ENCODE assay signal across 25 cellular contexts in the genomic region with DNA sequence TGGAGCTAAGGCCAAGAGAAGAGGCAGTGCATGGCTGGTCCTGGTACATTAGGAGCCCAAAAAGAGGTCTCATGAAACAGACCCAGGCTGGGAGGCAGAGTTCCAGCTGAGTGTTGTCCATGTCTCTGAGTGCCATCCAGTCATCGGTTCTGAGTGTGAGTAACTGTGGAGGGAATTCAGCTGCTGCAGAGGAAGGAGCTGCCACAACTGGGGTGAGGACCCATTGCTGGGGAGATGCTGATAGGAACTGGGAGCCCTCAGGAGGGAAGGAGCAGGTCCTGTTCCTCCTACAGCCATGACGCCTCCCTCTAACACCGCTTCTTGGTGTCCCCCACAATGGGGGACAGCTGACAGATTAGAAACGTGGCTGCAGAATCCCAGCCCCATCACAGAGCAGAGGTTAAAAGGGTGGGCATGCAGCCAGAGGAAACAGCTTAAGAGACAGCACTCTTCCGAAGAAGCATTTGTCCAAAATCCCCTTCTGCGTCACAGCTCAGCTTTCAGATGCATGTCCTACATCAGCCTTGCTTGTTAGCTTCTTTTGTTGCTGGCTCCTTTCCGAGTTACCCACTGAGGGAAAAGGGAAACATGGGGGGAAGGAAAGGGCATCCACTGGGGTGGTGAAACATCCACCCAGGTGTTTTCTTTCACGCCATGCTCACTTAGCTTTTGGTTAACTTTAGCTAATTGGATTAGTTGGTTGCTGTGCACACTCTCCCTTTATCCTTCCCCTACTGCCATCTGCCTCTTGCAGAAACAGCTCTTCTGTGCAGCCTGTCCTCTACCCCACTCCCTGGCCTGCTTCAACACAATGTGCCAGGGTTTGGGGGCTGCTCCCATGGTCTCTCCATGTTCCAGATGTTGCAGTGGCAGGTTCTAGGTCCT.
DNase-seq lines count a peak whose midpoint lies in the region; ATAC-seq, FAIRE-seq and TF ChIP-seq lines count a peak whose summit lies in the region.
"Had no signal": no experiment of that assay in that cellular context is flagged by ENCODE, and none has a peak within 500 bp of the region (broad histone marks: within the 10 kb centered on the region; RNA-seq: fewer than 3 reads in every experiment).

No MANE protein-coding gene starts in this region.

- no peaks in the 10 kb centered on the region for H3K27me3 ChIP-seq in WERI-Rb-1 (ENCODE audit: insufficient read depth, low read depth, severe bottlenecking)
- H3K27me3 ChIP-seq: BLaER1 treated with 17β-estradiol and CSF1 and Interleukin-3, amounts not matched to agents 10 nM and 100 nM; gastroesophageal sphincter; neutrophil; right lobe of liver; tibial nerve had no signal

- H3K9me3 ChIP-seq in WERI-Rb-1 (ENCODE audit: severe bottlenecking) (peaks cover 5% of the 10 kb centered on the region), kidney (ENCODE audit: control insufficient read depth in 1 of 2, low read length in 2 of 2) (no peaks in the 10 kb centered on the region)
- H3K9me3 ChIP-seq: HAP-1, neutrophil, right lobe of liver, SK-N-SH had no signal

- peak overlapping the region; percentile 72 for H3K27ac ChIP-seq in WERI-Rb-1
- H3K27ac ChIP-seq in kidney (ENCODE audit: low read depth in 2 of 2, low read length in 2 of 2), result no peak overlapping the region
- H3K27ac ChIP-seq: BLaER1 treated with 17β-estradiol and CSF1 and Interleukin-3, amounts not matched to agents 10 nM and 100 nM; gastroesophageal sphincter; neutrophil; right lobe of liver; tibial nerve had no signal

- H3K36me3 ChIP-seq in WERI-Rb-1 (no peaks in the 10 kb centered on the region), kidney (ENCODE audit: control insufficient read depth in 1 of 2, insufficient read depth in 2 of 2, low read length in 2 of 2) (no peaks in the 10 kb centered on the region)
- H3K36me3 ChIP-seq: BLaER1 treated with 17β-estradiol and CSF1 and Interleukin-3, amounts not matched to agents 10 nM and 100 nM; gastroesophageal sphincter; HAP-1; neutrophil; right lobe of liver; tibial nerve had no signal

- no peak for TF ChIP-seq CTCF in WERI-Rb-1 (IDR thresholded peaks at IDR 0.05; ENCODE audit: low read depth, low read length)
- TF ChIP-seq CTCF in kidney (IDR thresholded peaks at IDR 0.05; ENCODE audit: borderline replicate concordance, extremely low read depth, insufficient read depth), result no peak

- peak overlapping the region; percentile 34 for H3K4me3 ChIP-seq in WERI-Rb-1 (ENCODE audit: low read depth, low read length)
- no peak overlapping the region for H3K4me3 ChIP-seq in kidney (ENCODE audit: low read length in 2 of 2)
- H3K4me3 ChIP-seq: BLaER1 treated with 17β-estradiol and CSF1 and Interleukin-3, amounts not matched to agents 10 nM and 100 nM; gastroesophageal sphincter; HAP-1; right lobe of liver; tibial nerve had no signal

- ATAC-seq in GM21825 (IDR thresholded peaks at IDR 0.05; ENCODE audit: unreplicated experiment), result no peak
- ATAC-seq: gastroesophageal sphincter, left colon, right lobe of liver had no signal

- H3K9ac ChIP-seq in kidney (ENCODE audit: low read length in 2 of 2), result no peak overlapping the region
- H3K9ac ChIP-seq: BLaER1 treated with 17β-estradiol and CSF1 and Interleukin-3, amounts not matched to agents 10 nM and 100 nM; SK-N-SH had no signal

- no peak for FAIRE-seq in kidney (lab: Jason Lieb, UNC)
- FAIRE-seq: G401.6, TTC549 had no signal

- intact Hi-C loops in kidney (cut with DNase I), result no loop called here

- peaks cover 0 to 2% of the 10 kb centered on the region in 2 donors for H3K4me1 ChIP-seq in kidney (ENCODE audit: control insufficient read depth in 1 of 2, insufficient read depth in 1 of 2, low read depth in 1 of 2, low read length in 2 of 2)
- H3K4me1 ChIP-seq: BLaER1 treated with 17β-estradiol and CSF1 and Interleukin-3, amounts not matched to agents 10 nM and 100 nM; gastroesophageal sphincter; HAP-1; right lobe of liver; tibial nerve had no signal

- peak; percentile 54 for DNase-seq in NCI-H1694 treated with DMSO at 0.1 percent for 48 hours (lab: John Stamatoyannopoulos, UW)
- peak; percentile 62 for DNase-seq in WERI-Rb-1
- DNase-seq in kidney, result peak; percentile 50
- peak; percentile 17 for DNase-seq in smooth muscle cell of the brain vasculature (ENCODE audit: low read depth, low spot score)
- DNase-seq in iPS-NIHi7 (ENCODE audit: extremely low spot score), result no peak
- DNase-seq in stimulated activated CD4-positive, alpha-beta T cell treated with anti-CD3 and anti-CD28 coated beads, Interleukin-1b, Interleukin-23, amount 100 ng/mL, for 48 hours, result no peak
- DNase-seq: activated CD4-positive, alpha-beta T cell treated with anti-CD3 and anti-CD28 coated beads, Interleukin-2, amount 50 U/mL, for 4 hours; activated naive CD4-positive, alpha-beta T cell; immature natural killer cell; Kasumi-1; left colon; mesendoderm; NCI-H1417 treated with DMSO at 0.1 percent for 48 hours; NCI-H2081 treated with DMSO at 0.1 percent for 48 hours; SK-N-SH; stimulated activated CD4-positive, alpha-beta T cell treated with anti-CD3 and anti-CD28 coated beads, Interleukin-4, amount 100 ng/mL, for 4 hours had no signal

Comparison
In these comparisons a context has a peak if more than half of its experiments do, and no peak if none do; other contexts are left out.
1. DNase-seq: peak in NCI-H1694 treated with DMSO at 0.1 percent for 48 hours (single experiment), WERI-Rb-1 (single experiment), kidney (single experiment) and smooth muscle cell of the brain vasculature (single experiment); none in iPS-NIHi7 (single experiment) and stimulated activated CD4-positive, alpha-beta T cell treated with anti-CD3 and anti-CD28 coated beads, Interleukin-1b, Interleukin-23, amount 100 ng/mL, for 48 hours (single experiment).